8 cellular contexts compared by ENCODE assay signal in the genomic region with DNA sequence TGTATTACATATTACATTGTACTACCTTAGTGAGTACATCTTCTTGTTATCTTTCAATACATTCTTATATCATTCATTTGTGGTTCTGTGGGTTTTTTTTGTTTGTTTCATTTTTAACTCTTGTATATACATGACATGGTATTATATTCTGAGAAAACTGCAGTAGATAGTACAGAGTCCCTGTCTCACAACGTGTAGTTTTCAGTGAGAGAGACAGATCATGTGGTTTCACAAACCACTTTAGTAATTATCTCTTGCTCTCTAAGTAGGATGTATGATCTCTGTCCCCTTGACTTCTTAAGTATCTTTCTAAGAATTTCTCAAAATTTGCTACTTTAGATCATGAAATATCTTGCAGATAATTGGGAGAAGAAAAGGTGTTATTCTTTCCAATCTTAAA.
"Had no signal": no experiment of that assay in that cellular context is flagged by ENCODE, and none has a peak within 500 bp of the region (broad histone marks: within the 10 kb centered on the region; RNA-seq: fewer than 3 reads in every experiment).

No MANE protein-coding gene starts in this region.

- DNase-seq: GDM1, GF-D8 had no signal

- FAIRE-seq: G401.6, GM12878, GM12891, GM12892, GM18507, GM19239 had no signal

- ATAC-seq: GM12878 had no signal

- H3K4me3 ChIP-seq: GM12878 had no signal
